In the genomic region with DNA sequence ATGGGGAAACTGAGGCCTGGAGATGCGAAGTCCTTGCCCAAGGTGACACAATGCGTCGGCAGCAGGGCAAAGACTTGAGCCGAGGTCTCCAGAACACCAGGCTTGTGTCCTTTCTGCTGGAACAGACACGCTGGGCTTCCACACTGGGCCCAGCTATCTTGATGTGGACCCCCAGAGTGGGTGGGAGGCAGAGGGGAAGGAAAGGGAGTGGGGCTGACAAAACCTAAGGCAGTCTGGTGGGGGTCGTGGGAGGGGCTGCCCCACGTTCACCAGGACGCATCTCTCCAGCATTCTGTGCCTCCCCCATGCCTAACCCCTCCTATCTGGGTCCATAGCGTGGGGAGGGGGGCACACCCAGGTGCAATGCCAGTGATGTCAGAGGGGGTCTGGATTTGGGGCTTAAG, we compare ENCODE assay signal across 4 cellular contexts.
TF ChIP-seq lines count a peak whose summit lies in the region.

No MANE protein-coding gene starts in this region.

TF ChIP-seq in SK-N-SH, 30 proteins besides CTCF, POLR2A, EP300 and RAD21 (continued from another document):
- TF ChIP-seq SMC3 (IDR thresholded peaks at IDR 0.05; ENCODE audit: low read depth, low read length), result no peak
- TF ChIP-seq YY1 (IDR thresholded peaks at IDR 0.05; ENCODE audit: low read depth), result no peak

TF ChIP-seq in SK-N-SH treated with all-trans-retinoic acid at 6 μM for 48 hours, 23 proteins besides CTCF, POLR2A, EP300 and RAD21 (continued from another document):
- TF ChIP-seq, protein P1, sequence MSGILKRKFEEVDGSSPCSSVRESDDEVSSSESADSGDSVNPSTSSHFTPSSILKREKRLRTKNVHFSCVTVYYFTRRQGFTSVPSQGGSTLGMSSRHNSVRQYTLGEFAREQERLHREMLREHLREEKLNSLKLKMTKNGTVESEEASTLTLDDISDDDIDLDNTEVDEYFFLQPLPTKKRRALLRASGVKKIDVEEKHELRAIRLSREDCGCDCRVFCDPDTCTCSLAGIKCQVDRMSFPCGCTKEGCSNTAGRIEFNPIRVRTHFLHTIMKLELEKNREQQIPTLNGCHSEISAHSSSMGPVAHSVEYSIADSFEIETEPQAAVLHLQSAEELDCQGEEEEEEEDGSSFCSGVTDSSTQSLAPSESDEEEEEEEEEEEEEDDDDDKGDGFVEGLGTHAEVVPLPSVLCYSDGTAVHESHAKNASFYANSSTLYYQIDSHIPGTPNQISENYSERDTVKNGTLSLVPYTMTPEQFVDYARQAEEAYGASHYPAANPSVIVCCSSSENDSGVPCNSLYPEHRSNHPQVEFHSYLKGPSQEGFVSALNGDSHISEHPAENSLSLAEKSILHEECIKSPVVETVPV (CRISPR knock-in tag; IDR thresholded peaks at IDR 0.05), result no peak
- TF ChIP-seq ESRRG (CRISPR knock-in tag; IDR thresholded peaks at IDR 0.05) (no peak), BACH2 (CRISPR knock-in tag; IDR thresholded peaks at IDR 0.05; ENCODE audit: borderline replicate concordance) (no peak), CSDC2 (CRISPR knock-in tag; IDR thresholded peaks at IDR 0.05) (no peak), OSR1 (CRISPR knock-in tag; IDR thresholded peaks at IDR 0.05) (no peak), TCF4 (CRISPR knock-in tag; IDR thresholded peaks at IDR 0.05; ENCODE audit: borderline replicate concordance) (no peak), PPARA (CRISPR knock-in tag; IDR thresholded peaks at IDR 0.05; ENCODE audit: borderline replicate concordance) (no peak), ARNTL (CRISPR knock-in tag; IDR thresholded peaks at IDR 0.05; ENCODE audit: borderline replicate concordance, low read depth) (no peak), ISL1 (CRISPR knock-in tag; IDR thresholded peaks at IDR 0.05) (no peak)
TF ChIP-seq in SK-N-SH treated with all-trans-retinoic acid at 6 μM for 48 hours: peak in this region for 0.

TF ChIP-seq in K562, 482 proteins besides CTCF, POLR2A, EP300 and RAD21:
- TF ChIP-seq NELFE (IDR thresholded peaks at IDR 0.05; ENCODE audit: insufficient read depth, insufficient read length) (no peak), ZBTB7A (IDR thresholded peaks at IDR 0.05; ENCODE audit: borderline replicate concordance, control insufficient read depth, low read depth, low read length) (peak; percentile 55; the same call in 1 of the 2 replicates)

TF ChIP-seq in HEK293T, 16 proteins besides CTCF, POLR2A, EP300 and RAD21 (continued from another document):
- TF ChIP-seq ZNF384 (IDR thresholded peaks at IDR 0.05), result no peak
- TF ChIP-seq SP1 (IDR thresholded peaks at IDR 0.05), result no peak
